16 cellular contexts compared by ENCODE assay signal in genomic region chr7:228610-229009, GRCh38. TPM values are rescaled to one million over a fixed set of nuclear protein-coding genes. Genes with fewer than 3 reads are reported as not detected.
A peak's percentile ranks its signal among the peaks of the same experiment; 100 is the strongest.
DNase-seq lines count a peak whose midpoint lies in the region; ATAC-seq and TF ChIP-seq lines count a peak whose summit lies in the region.
"Had no signal": no experiment of that assay in that cellular context is flagged by ENCODE, and none has a peak within 500 bp of the region (broad histone marks: within the 10 kb centered on the region; RNA-seq: fewer than 3 reads in every experiment).

No MANE protein-coding gene starts in this region.

- H4K91ac ChIP-seq in H9 (ENCODE audit: insufficient read length, low read depth, low read length), result no peak overlapping the region

- no peak overlapping the region for H3K4ac ChIP-seq in H9 (ENCODE audit: low read depth, low read length)

- no peak overlapping the region for H3K56ac ChIP-seq in H9 (ENCODE audit: insufficient read length, low read depth, low read length)

- H3K9ac ChIP-seq in H9 (ENCODE audit: extremely low read depth, insufficient read length, low read length) (no peak overlapping the region), colonic mucosa (ENCODE audit: low read depth in 2 of 2, low read length in 2 of 2) (peak overlapping the region in 1 of 2 donors; percentile 12), mucosa of rectum (ENCODE audit: low read depth in 1 of 2, low read length in 2 of 2) (no peak overlapping the region)

- H3K23me2 ChIP-seq in H9 (ENCODE audit: insufficient read length, low read depth, low read length, poor library complexity, severe bottlenecking), result no peaks in the 10 kb centered on the region

- H3K36me3 Mint-ChIP-seq in H9 (ENCODE audit: insufficient read depth in 1 of 3, low read depth in 3 of 3), result peaks cover 9 to 20% (median 12%) of the 10 kb centered on the region in 3 experiments
- H3K36me3 Mint-ChIP-seq in naive thymus-derived CD4-positive, alpha-beta T cell, result no peaks in the 10 kb centered on the region

- no peak for TF ChIP-seq CTCF in H9 (conservative IDR thresholded peaks at IDR 0.05)
- no peak for TF ChIP-seq CTCF in colonic mucosa (IDR thresholded peaks at IDR 0.05)
- no peak for TF ChIP-seq CTCF in suprapubic skin (IDR thresholded peaks at IDR 0.05)

- H3K36me3 ChIP-seq in colonic mucosa (no peaks in the 10 kb centered on the region), mucosa of rectum (ENCODE audit: control insufficient read depth in 2 of 2, insufficient read depth in 2 of 2, low read length in 2 of 2) (peaks cover 0 to 3% of the 10 kb centered on the region in 2 donors), suprapubic skin (no peaks in the 10 kb centered on the region)
- no peaks in the 10 kb centered on the region for H3K36me3 ChIP-seq in naive thymus-derived CD4-positive, alpha-beta T cell (ENCODE audit: control insufficient read depth in 2 of 3, insufficient read depth in 3 of 3, low read length in 3 of 3)

- H3K27me3 ChIP-seq in H9 (ENCODE audit: insufficient read depth, low read length) (no peaks in the 10 kb centered on the region), colonic mucosa (no peaks in the 10 kb centered on the region), mucosa of rectum (ENCODE audit: control insufficient read depth in 2 of 2, insufficient read depth in 2 of 2, low read length in 2 of 2) (no peaks in the 10 kb centered on the region), suprapubic skin (no peaks in the 10 kb centered on the region)
- no peaks in the 10 kb centered on the region for H3K27me3 ChIP-seq in naive thymus-derived CD4-positive, alpha-beta T cell (ENCODE audit: control insufficient read depth in 2 of 2, insufficient read depth in 2 of 2, low read length in 2 of 2)

- H3K18ac ChIP-seq in H9 (ENCODE audit: insufficient read length, low read depth, low read length), result no peak overlapping the region

- H3K9me3 ChIP-seq in H9 (ENCODE audit: control insufficient read depth, low read depth, low read length), result no peaks in the 10 kb centered on the region
- no peaks in the 10 kb centered on the region for H3K9me3 ChIP-seq in colonic mucosa
- no peaks in the 10 kb centered on the region for H3K9me3 ChIP-seq in mucosa of rectum (ENCODE audit: control insufficient read depth in 2 of 2, low read length in 2 of 2)
- H3K9me3 ChIP-seq in suprapubic skin, result no peaks in the 10 kb centered on the region
- no peaks in the 10 kb centered on the region for H3K9me3 ChIP-seq in naive thymus-derived CD4-positive, alpha-beta T cell (ENCODE audit: control insufficient read depth in 2 of 3, low read length in 3 of 3)

- no peak for DNase-seq in H9
- DNase-seq in colonic mucosa, result no peak
- no peak for DNase-seq in suprapubic skin (ENCODE audit: low spot score in 2 of 2)
- no peak for DNase-seq in naive thymus-derived CD4-positive, alpha-beta T cell
- no peak for DNase-seq in NCI-H69 (lab: John Stamatoyannopoulos, UW)
- no peak for DNase-seq in SW 1271 (lab: John Stamatoyannopoulos, UW)
- DNase-seq: activated CD4-positive, alpha-beta T cell treated with anti-CD3 and anti-CD28 coated beads for 48 hours; activated gamma-delta T cell treated with Interleukin-2 at 50 U/mL for 16 hours; amniotic stem cell; endodermal cell; hypothalamus; islet precursor cell; mesendoderm; NCI-H2081 had no signal

- no CpG with 5 or more reads among the region's 12 CpGs for WGBS in H9 (ENCODE audit: extremely low coverage, insufficient read length, low lambda C conversion rate)
- WGBS in suprapubic skin, result no CpG with 5 or more reads among the region's 12 CpGs

- H2BK20ac ChIP-seq in H9 (ENCODE audit: low read depth, low read length, poor library complexity, severe bottlenecking), result no peak overlapping the region

- no peak overlapping the region for H3K4me2 ChIP-seq in H9 (ENCODE audit: insufficient read depth, insufficient read length, low read length)

- no peak overlapping the region for H2BK120ac ChIP-seq in H9 (ENCODE audit: low read depth, low read length, poor library complexity, severe bottlenecking)

- H2BK15ac ChIP-seq in H9 (ENCODE audit: low read depth, low read length), result no peak overlapping the region

- H3K4me3 Mint-ChIP-seq in H9, result no peak overlapping the region
- H3K4me3 Mint-ChIP-seq in naive thymus-derived CD4-positive, alpha-beta T cell, result no peak overlapping the region
- H3K4me3 Mint-ChIP-seq: endodermal cell had no signal

- POLR2A ChIA-PET in naive thymus-derived CD4-positive, alpha-beta T cell (lab: Charles Lee), result no interaction called here

- no peak for ATAC-seq in naive thymus-derived CD4-positive, alpha-beta T cell
- ATAC-seq in GM21360 (IDR thresholded peaks at IDR 0.05; ENCODE audit: unreplicated experiment), result no peak

- H4K20me1 ChIP-seq in H9 (ENCODE audit: control insufficient read depth, insufficient read depth, insufficient read length), result no peaks in the 10 kb centered on the region

- TF ChIP-seq POLR2A in suprapubic skin (IDR thresholded peaks at IDR 0.05), result no peak

- H3K27ac ChIP-seq in H9 (ENCODE audit: insufficient read length, low read depth, low read length), result no peak overlapping the region
- H3K27ac ChIP-seq in colonic mucosa, result peak overlapping the region; percentile 66
- H3K27ac ChIP-seq in mucosa of rectum (ENCODE audit: low read depth in 2 of 2, low read length in 2 of 2), result peak overlapping the region; percentile 45 to 52
- H3K27ac ChIP-seq in suprapubic skin, result peak overlapping the region; percentile 79
- no peak overlapping the region for H3K27ac ChIP-seq in naive thymus-derived CD4-positive, alpha-beta T cell (ENCODE audit: low read depth, low read length)

- H3K79me2 ChIP-seq in H9 (ENCODE audit: insufficient read depth, low read length), result no peaks in the 10 kb centered on the region

- no peak overlapping the region for H3K27ac Mint-ChIP-seq in H9
- no peak overlapping the region for H3K27ac Mint-ChIP-seq in naive thymus-derived CD4-positive, alpha-beta T cell
- H3K27ac Mint-ChIP-seq: endodermal cell had no signal

- H2BK5ac ChIP-seq in H9 (ENCODE audit: insufficient read length, low read length), result no peak overlapping the region

- TF ChIP-seq EP300 in suprapubic skin (IDR thresholded peaks at IDR 0.05), result no peak

- H3K4me1 ChIP-seq in H9 (ENCODE audit: insufficient read depth, low read length) (no peaks in the 10 kb centered on the region), colonic mucosa (no peaks in the 10 kb centered on the region), mucosa of rectum (ENCODE audit: control insufficient read depth in 2 of 2, insufficient read depth in 2 of 2, low read length in 2 of 2) (peaks cover 6 to 18% of the 10 kb centered on the region in 2 donors), suprapubic skin (peaks cover 34% of the 10 kb centered on the region)
- H3K4me1 ChIP-seq in naive thymus-derived CD4-positive, alpha-beta T cell (ENCODE audit: control insufficient read depth in 2 of 2, insufficient read depth in 2 of 2, low read length in 2 of 2), result no peaks in the 10 kb centered on the region

- peaks cover 0 to 3% of the 10 kb centered on the region in 2 experiments; a peak in 1 of 4 replicates for H3K4me1 Mint-ChIP-seq in H9
- no peaks in the 10 kb centered on the region for H3K4me1 Mint-ChIP-seq in naive thymus-derived CD4-positive, alpha-beta T cell
- H3K4me1 Mint-ChIP-seq: endodermal cell had no signal

- no peak overlapping the region for H4K8ac ChIP-seq in H9 (replicated peaks; ENCODE audit: insufficient read length, low read depth, low read length)

- no peak overlapping the region for H2AFZ ChIP-seq in H9 (ENCODE audit: low read length)

- H3K14ac ChIP-seq in H9 (ENCODE audit: insufficient read depth, low read length), result 0 out of 2 replicates have a peak overlapping the region, but pooled peaks have one; percentile 19

- no peak overlapping the region for H2AK5ac ChIP-seq in H9 (ENCODE audit: insufficient read length, low read length)

- H3K27me3 Mint-ChIP-seq in H9 (ENCODE audit: low read depth), result no peaks in the 10 kb centered on the region
- H3K27me3 Mint-ChIP-seq in naive thymus-derived CD4-positive, alpha-beta T cell, result peaks cover 0 to 15% (median 0%) of the 10 kb centered on the region in 5 donors

- no peak overlapping the region for H4K5ac ChIP-seq in H9 (ENCODE audit: insufficient read length, low read depth, low read length)

- CTCF ChIA-PET in naive thymus-derived CD4-positive, alpha-beta T cell (lab: Charles Lee), result no interaction called here

- intact Hi-C loops in colonic mucosa (cut with DNase I), result no loop called here
- intact Hi-C loops in naive thymus-derived CD4-positive, alpha-beta T cell (cut with micrococcal nuclease), result no loop called here

- H3K4me3 ChIP-seq in colonic mucosa (no peak overlapping the region), mucosa of rectum (ENCODE audit: low read length in 2 of 2) (no peak overlapping the region), suprapubic skin (no peak overlapping the region)
- H3K4me3 ChIP-seq in naive thymus-derived CD4-positive, alpha-beta T cell (ENCODE audit: low read length), result no peak overlapping the region

- H3K9me3 Mint-ChIP-seq in H9, result no peaks in the 10 kb centered on the region
- H3K9me3 Mint-ChIP-seq in naive thymus-derived CD4-positive, alpha-beta T cell, result no peaks in the 10 kb centered on the region
- H3K9me3 Mint-ChIP-seq: endodermal cell had no signal

- H3K23ac ChIP-seq in H9 (ENCODE audit: insufficient read length, low read depth, low read length), result no peak overlapping the region

- no peaks in the 10 kb centered on the region for H3K79me1 ChIP-seq in H9 (ENCODE audit: insufficient read depth, low read depth, low read length, poor library complexity, severe bottlenecking)

- no peak overlapping the region for H2BK12ac ChIP-seq in H9 (ENCODE audit: insufficient read length, low read depth, low read length)

- H3T11ph ChIP-seq in H9 (ENCODE audit: low read length), result no peak overlapping the region

RNA-seq across cellular contexts. Expression of gene FAM20C, which starts 36.2 kb away (rescaled TPM):
- total RNA-seq in H9 (2021) (57.2 and 62.6 TPM in 2 replicates), colonic mucosa (10 to 100 TPM; 18.5 to 18.9 TPM), suprapubic skin (10 to 100 TPM; 15.8 to 20.4 (median 18.7) TPM)
- total RNA-seq in naive thymus-derived CD4-positive, alpha-beta T cell, result 10 to 100 TPM in 1 of 5 experiments, 1 to 10 TPM in 3, under 1 TPM in 1; 0.22 to 27.0 (median 4.6) TPM
- polyA plus RNA-seq in naive thymus-derived CD4-positive, alpha-beta T cell, result not detected

Comparison
In these comparisons a context has a peak if more than half of its experiments do, and no peak if none do; other contexts are left out.
1. H3K27ac ChIP-seq: peak in colonic mucosa (single experiment), mucosa of rectum (2 of 2) and suprapubic skin (single experiment); none in H9 (single experiment) and naive thymus-derived CD4-positive, alpha-beta T cell (single experiment).